1 cellular context compared by ENCODE assay signal in the genomic region with DNA sequence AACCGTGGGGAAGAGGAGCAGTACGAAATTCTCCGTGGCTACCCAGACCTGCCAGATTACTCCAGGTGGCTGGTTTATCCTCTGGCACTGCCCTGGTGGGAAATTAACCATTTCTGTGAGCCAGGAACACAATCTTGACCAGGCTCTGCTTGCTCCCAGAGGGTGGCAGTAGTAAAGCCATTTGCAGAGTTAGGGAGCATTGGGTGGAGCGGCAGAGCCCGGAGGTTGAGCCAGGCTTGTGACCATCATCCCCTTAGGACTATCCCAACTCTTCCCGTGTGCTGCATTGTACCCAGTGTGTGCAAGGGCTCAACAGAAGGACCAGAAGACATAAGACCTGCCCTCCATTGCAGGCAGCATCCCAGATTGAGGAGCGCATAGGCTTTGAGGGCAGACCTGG.
TF ChIP-seq lines count a peak whose summit lies in the region.

No MANE protein-coding gene starts in this region.

TF ChIP-seq in H1, 55 proteins besides CTCF, POLR2A, EP300 and RAD21:
- TF ChIP-seq CHD1 (IDR thresholded peaks at IDR 0.05; ENCODE audit: low read depth, low read length), result no peak
- TF ChIP-seq SRF (IDR thresholded peaks at IDR 0.05; ENCODE audit: low read depth, low read length), result no peak
- no peak for TF ChIP-seq TCF12 (IDR thresholded peaks at IDR 0.05; ENCODE audit: low read depth, low read length)
- no peak for TF ChIP-seq CTBP2 (IDR thresholded peaks at IDR 0.05; ENCODE audit: borderline replicate concordance, insufficient read depth, insufficient read length, low read length)
- TF ChIP-seq EZH2 (IDR thresholded peaks at IDR 0.05; ENCODE audit: low read depth, low read length, severe bottlenecking), result no peak
- no peak for TF ChIP-seq TAF1 (IDR thresholded peaks at IDR 0.05; ENCODE audit: low read depth, low read length)
- TF ChIP-seq JUN (IDR thresholded peaks at IDR 0.05; ENCODE audit: low read depth, low read length), result no peak
- TF ChIP-seq RNF2 (IDR thresholded peaks at IDR 0.05; ENCODE audit: borderline replicate concordance, low read depth, low read length, missing control alignments, poor library complexity, severe bottlenecking), result no peak
- no peak for TF ChIP-seq TAF7 (optimal IDR thresholded peaks at IDR 0.05; ENCODE audit: borderline replicate concordance, low read depth, low read length)
- no peak for TF ChIP-seq CEBPB (IDR thresholded peaks at IDR 0.05; ENCODE audit: low read depth, low read length)
- no peak for TF ChIP-seq CBX8 (IDR thresholded peaks at IDR 0.05; ENCODE audit: borderline replicate concordance, low read depth, low read length)
- no peak for TF ChIP-seq KDM4A (IDR thresholded peaks at IDR 0.05; ENCODE audit: low read depth, low read length, severe bottlenecking)
- TF ChIP-seq RFX5 (IDR thresholded peaks at IDR 0.05; ENCODE audit: borderline replicate concordance, low read depth, low read length), result no peak
- no peak for TF ChIP-seq SP4 (IDR thresholded peaks at IDR 0.05; ENCODE audit: low read length)
- no peak for TF ChIP-seq GTF2F1 (IDR thresholded peaks at IDR 0.05; ENCODE audit: borderline replicate concordance, low read depth, low read length)
- no peak for TF ChIP-seq CBX5 (IDR thresholded peaks at IDR 0.05; ENCODE audit: low read depth, low read length)
- TF ChIP-seq E2F6 (IDR thresholded peaks at IDR 0.05), result no peak
